ENCODE assay signal across 1 cellular context in the genomic region with DNA sequence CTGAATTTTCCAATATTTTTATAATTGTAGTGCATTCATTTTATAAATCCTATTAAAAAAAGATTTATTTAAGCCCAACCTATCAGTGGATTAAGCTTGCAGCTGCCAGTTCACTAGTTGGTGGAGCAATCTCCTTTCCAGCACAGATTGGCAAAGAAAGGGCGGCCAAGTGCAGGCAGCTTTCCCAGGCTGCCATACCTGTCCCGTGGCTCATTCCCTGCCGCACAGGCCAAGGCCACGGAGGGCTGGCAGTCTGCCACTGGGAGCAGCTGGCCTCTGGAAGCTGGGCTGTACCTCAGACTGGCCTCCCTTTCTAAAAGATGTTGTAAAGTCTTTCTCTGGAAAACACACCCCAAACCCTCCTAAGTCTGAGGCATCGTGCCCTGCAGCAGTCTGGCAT.
TF ChIP-seq lines count a peak whose summit lies in the region.

No MANE protein-coding gene starts in this region.

TF ChIP-seq in liver, 16 proteins besides CTCF, POLR2A, EP300 and RAD21 (continued from another document):
- TF ChIP-seq, protein P1, sequence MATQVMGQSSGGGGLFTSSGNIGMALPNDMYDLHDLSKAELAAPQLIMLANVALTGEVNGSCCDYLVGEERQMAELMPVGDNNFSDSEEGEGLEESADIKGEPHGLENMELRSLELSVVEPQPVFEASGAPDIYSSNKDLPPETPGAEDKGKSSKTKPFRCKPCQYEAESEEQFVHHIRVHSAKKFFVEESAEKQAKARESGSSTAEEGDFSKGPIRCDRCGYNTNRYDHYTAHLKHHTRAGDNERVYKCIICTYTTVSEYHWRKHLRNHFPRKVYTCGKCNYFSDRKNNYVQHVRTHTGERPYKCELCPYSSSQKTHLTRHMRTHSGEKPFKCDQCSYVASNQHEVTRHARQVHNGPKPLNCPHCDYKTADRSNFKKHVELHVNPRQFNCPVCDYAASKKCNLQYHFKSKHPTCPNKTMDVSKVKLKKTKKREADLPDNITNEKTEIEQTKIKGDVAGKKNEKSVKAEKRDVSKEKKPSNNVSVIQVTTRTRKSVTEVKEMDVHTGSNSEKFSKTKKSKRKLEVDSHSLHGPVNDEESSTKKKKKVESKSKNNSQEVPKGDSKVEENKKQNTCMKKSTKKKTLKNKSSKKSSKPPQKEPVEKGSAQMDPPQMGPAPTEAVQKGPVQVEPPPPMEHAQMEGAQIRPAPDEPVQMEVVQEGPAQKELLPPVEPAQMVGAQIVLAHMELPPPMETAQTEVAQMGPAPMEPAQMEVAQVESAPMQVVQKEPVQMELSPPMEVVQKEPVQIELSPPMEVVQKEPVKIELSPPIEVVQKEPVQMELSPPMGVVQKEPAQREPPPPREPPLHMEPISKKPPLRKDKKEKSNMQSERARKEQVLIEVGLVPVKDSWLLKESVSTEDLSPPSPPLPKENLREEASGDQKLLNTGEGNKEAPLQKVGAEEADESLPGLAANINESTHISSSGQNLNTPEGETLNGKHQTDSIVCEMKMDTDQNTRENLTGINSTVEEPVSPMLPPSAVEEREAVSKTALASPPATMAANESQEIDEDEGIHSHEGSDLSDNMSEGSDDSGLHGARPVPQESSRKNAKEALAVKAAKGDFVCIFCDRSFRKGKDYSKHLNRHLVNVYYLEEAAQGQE (IDR thresholded peaks at IDR 0.05) = no peak
- peak; percentile 95 for TF ChIP-seq YY1 (IDR thresholded peaks at IDR 0.05)
- TF ChIP-seq RXRA (IDR thresholded peaks at IDR 0.05) = peak; percentile 72 to 87
- no peak for TF ChIP-seq TAF1 (conservative IDR thresholded peaks at IDR 0.05)
- TF ChIP-seq JUND (IDR thresholded peaks at IDR 0.05) = peak in 1 of 2 donors; percentile 54
- TF ChIP-seq HNF4G (IDR thresholded peaks at IDR 0.05) = no peak
- TF ChIP-seq EGR1 (IDR thresholded peaks at IDR 0.05; ENCODE audit: low read depth in 2 of 2) = no peak
- TF ChIP-seq, protein P2, sequence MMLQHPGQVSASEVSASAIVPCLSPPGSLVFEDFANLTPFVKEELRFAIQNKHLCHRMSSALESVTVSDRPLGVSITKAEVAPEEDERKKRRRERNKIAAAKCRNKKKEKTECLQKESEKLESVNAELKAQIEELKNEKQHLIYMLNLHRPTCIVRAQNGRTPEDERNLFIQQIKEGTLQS (IDR thresholded peaks at IDR 0.05) = peak; percentile 40
- no peak for TF ChIP-seq FOXA1 (IDR thresholded peaks at IDR 0.05)
- TF ChIP-seq SP1 (IDR thresholded peaks at IDR 0.05) = peak; percentile 48
- peak; percentile 25 for TF ChIP-seq FOXA2 (IDR thresholded peaks at IDR 0.05)
- peak; percentile 81 to 86 for TF ChIP-seq HNF4A (conservative IDR thresholded peaks at IDR 0.05)
- peak; percentile 37 for TF ChIP-seq NR2F2 (IDR thresholded peaks at IDR 0.05)
